In genomic region chr13:99941911-99942310, GRCh38 we compare ENCODE assay signal across 32 cellular contexts. TPM values are rescaled to one million over a fixed set of nuclear protein-coding genes. Genes with fewer than 3 reads are reported as not detected.
"Had no signal": no experiment of that assay in that cellular context is flagged by ENCODE, and none has a peak within 500 bp of the region (broad histone marks: within the 10 kb centered on the region; RNA-seq: fewer than 3 reads in every experiment).

No MANE protein-coding gene starts in this region.

- H3K4me3 Mint-ChIP-seq: activated CD4-positive, alpha-beta memory T cell treated with anti-CD3 and anti-CD28 coated beads, Interleukin-2, amount 10 ng/mL, durations not matched to agents 7 days and 5 days; activated CD4-positive, alpha-beta T cell treated with anti-CD3 and anti-CD28 coated beads, Interleukin-2, amount 10 ng/mL, durations not matched to agents 7 days and 5 days; activated naive CD4-positive, alpha-beta T cell treated with anti-CD3 and anti-CD28 coated beads for 36 hours; activated naive CD4-positive, alpha-beta T cell treated with anti-CD3 and anti-CD28 coated beads, Interleukin-2, amount 50 U/mL, for 24 hours; activated naive CD8-positive, alpha-beta T cell treated with anti-CD3 and anti-CD28 coated beads for 36 hours; activated T-cell treated with anti-CD3 and anti-CD28 coated beads, Interleukin-2, amount 50 U/mL, for 24 hours; activated T-cell treated with anti-CD3 and anti-CD28 coated beads, Interleukin-2, amount 50 U/mL, for 72 hours; endodermal cell; T-helper 17 cell; T-helper 2 cell treated with Interferon-gamma antibody and Interleukin-4, amounts not matched to agents 5 μg/mL and 100 μg/mL, for 36 hours had no signal

- H3K4me3 ChIP-seq: ascending aorta, breast epithelium, cardiac muscle cell, colonic mucosa, dorsolateral prefrontal cortex, esophagus muscularis mucosa, gastroesophageal sphincter had no signal

- H3K9me3 ChIP-seq: ascending aorta, breast epithelium, colonic mucosa, esophagus muscularis mucosa, gastroesophageal sphincter had no signal

- H3K27ac ChIP-seq: ascending aorta, breast epithelium, cardiac muscle cell, colonic mucosa, esophagus muscularis mucosa, gastroesophageal sphincter had no signal

- DNase-seq: activated CD4-positive, alpha-beta memory T cell treated with anti-CD3 and anti-CD28 coated beads, Interleukin-2, amount 10 ng/mL, durations not matched to agents 7 days and 5 days; activated CD4-positive, alpha-beta T cell treated with anti-CD3 and anti-CD28 coated beads for 1 hour; activated CD4-positive, alpha-beta T cell treated with anti-CD3 and anti-CD28 coated beads for 4 hours; activated CD4-positive, alpha-beta T cell treated with anti-CD3 and anti-CD28 coated beads, Interleukin-2, amount 10 ng/mL, durations not matched to agents 7 days and 5 days; activated CD4-positive, alpha-beta T cell treated with anti-CD3 and anti-CD28 coated beads, Interleukin-2, amount 50 U/mL, for 4 hours; activated CD8-positive, alpha-beta memory T cell treated with anti-CD3 and anti-CD28 coated beads, Interleukin-2, amount 50 U/mL, for 48 hours; activated naive CD4-positive, alpha-beta T cell treated with anti-CD3 and anti-CD28 coated beads for 36 hours; activated naive CD8-positive, alpha-beta T cell treated with anti-CD3 and anti-CD28 coated beads for 36 hours; activated T-cell treated with anti-CD3 and anti-CD28 coated beads for 4 hours; activated T-cell treated with anti-CD3 and anti-CD28 coated beads, Interleukin-2, amount 50 U/mL, for 24 hours; activated T-cell treated with anti-CD3 and anti-CD28 coated beads, Interleukin-2, amount 50 U/mL, for 72 hours; central memory CD4-positive, alpha-beta T cell; cerebellar nuclear complex; colonic mucosa; dorsolateral prefrontal cortex; effector memory CD4-positive, alpha-beta T cell; endodermal cell; erythroblast; foreskin melanocyte; T-helper 1 cell; T-helper 17 cell had no signal

- H3K4me1 ChIP-seq: ascending aorta, breast epithelium, colonic mucosa, esophagus muscularis mucosa, gastroesophageal sphincter had no signal

- H3K9me3 Mint-ChIP-seq: activated CD4-positive, alpha-beta memory T cell treated with anti-CD3 and anti-CD28 coated beads, Interleukin-2, amount 10 ng/mL, durations not matched to agents 7 days and 5 days; activated CD4-positive, alpha-beta T cell treated with anti-CD3 and anti-CD28 coated beads, Interleukin-2, amount 10 ng/mL, durations not matched to agents 7 days and 5 days; activated naive CD4-positive, alpha-beta T cell treated with anti-CD3 and anti-CD28 coated beads for 36 hours; activated naive CD4-positive, alpha-beta T cell treated with anti-CD3 and anti-CD28 coated beads, Interleukin-2, amount 50 U/mL, for 24 hours; activated naive CD8-positive, alpha-beta T cell treated with anti-CD3 and anti-CD28 coated beads for 36 hours; activated T-cell treated with anti-CD3 and anti-CD28 coated beads, Interleukin-2, amount 50 U/mL, for 24 hours; activated T-cell treated with anti-CD3 and anti-CD28 coated beads, Interleukin-2, amount 50 U/mL, for 72 hours; endodermal cell; T-helper 2 cell treated with Interferon-gamma antibody and Interleukin-4, amounts not matched to agents 5 μg/mL and 100 μg/mL, for 36 hours had no signal

- H3K36me3 ChIP-seq: ascending aorta, breast epithelium, cardiac muscle cell, colonic mucosa, esophagus muscularis mucosa, gastroesophageal sphincter had no signal

- H3K27ac Mint-ChIP-seq: activated CD4-positive, alpha-beta memory T cell treated with anti-CD3 and anti-CD28 coated beads, Interleukin-2, amount 10 ng/mL, durations not matched to agents 7 days and 5 days; activated CD4-positive, alpha-beta T cell treated with anti-CD3 and anti-CD28 coated beads, Interleukin-2, amount 10 ng/mL, durations not matched to agents 7 days and 5 days; activated naive CD4-positive, alpha-beta T cell treated with anti-CD3 and anti-CD28 coated beads, Interleukin-2, amount 50 U/mL, for 24 hours; activated naive CD8-positive, alpha-beta T cell treated with anti-CD3 and anti-CD28 coated beads for 36 hours; activated T-cell treated with anti-CD3 and anti-CD28 coated beads, Interleukin-2, amount 50 U/mL, for 24 hours; activated T-cell treated with anti-CD3 and anti-CD28 coated beads, Interleukin-2, amount 50 U/mL, for 72 hours; endodermal cell; T-helper 17 cell; T-helper 2 cell treated with Interferon-gamma antibody and Interleukin-4, amounts not matched to agents 5 μg/mL and 100 μg/mL, for 36 hours had no signal

- H3K27me3 ChIP-seq: ascending aorta, cardiac muscle cell, colonic mucosa had no signal

- ATAC-seq: activated T-cell treated with anti-CD3 and anti-CD28 coated beads, Interleukin-2, amount 50 U/mL, for 72 hours; gastroesophageal sphincter; T-helper 17 cell had no signal

- H3K4me1 Mint-ChIP-seq: activated CD4-positive, alpha-beta memory T cell treated with anti-CD3 and anti-CD28 coated beads, Interleukin-2, amount 10 ng/mL, durations not matched to agents 7 days and 5 days; activated CD4-positive, alpha-beta T cell treated with anti-CD3 and anti-CD28 coated beads, Interleukin-2, amount 10 ng/mL, durations not matched to agents 7 days and 5 days; activated naive CD4-positive, alpha-beta T cell treated with anti-CD3 and anti-CD28 coated beads, Interleukin-2, amount 50 U/mL, for 24 hours; activated naive CD8-positive, alpha-beta T cell treated with anti-CD3 and anti-CD28 coated beads for 36 hours had no signal

- H3K36me3 Mint-ChIP-seq: activated naive CD4-positive, alpha-beta T cell treated with anti-CD3 and anti-CD28 coated beads, Interleukin-2, amount 50 U/mL, for 24 hours; activated naive CD8-positive, alpha-beta T cell treated with anti-CD3 and anti-CD28 coated beads for 36 hours; brain had no signal

RNA-seq across cellular contexts. Expression of gene ZIC5, which starts 29.7 kb away (rescaled TPM):
- total RNA-seq: activated CD4-positive, alpha-beta memory T cell treated with anti-CD3 and anti-CD28 coated beads, Interleukin-2, amount 10 ng/mL, durations not matched to agents 7 days and 5 days; activated CD4-positive, alpha-beta T cell treated with anti-CD3 and anti-CD28 coated beads, Interleukin-2, amount 10 ng/mL, durations not matched to agents 7 days and 5 days; activated naive CD4-positive, alpha-beta T cell treated with anti-CD3 and anti-CD28 coated beads for 36 hours; activated naive CD8-positive, alpha-beta T cell treated with anti-CD3 and anti-CD28 coated beads for 36 hours; activated T-cell treated with anti-CD3 and anti-CD28 coated beads, Interleukin-2, amount 50 U/mL, for 72 hours; ascending aorta; breast epithelium; esophagus muscularis mucosa; fibroblast of lung; fibroblast of villous mesenchyme; gastroesophageal sphincter; glomerular endothelial cell; T-helper 17 cell had no signal
- polyA plus RNA-seq: fibroblast of lung had no signal

RNA-seq across cellular contexts. Expression of gene ZIC2, which starts 39.7 kb away (rescaled TPM):
- total RNA-seq: activated CD4-positive, alpha-beta T cell treated with anti-CD3 and anti-CD28 coated beads, Interleukin-2, amount 10 ng/mL, durations not matched to agents 7 days and 5 days; activated naive CD4-positive, alpha-beta T cell treated with anti-CD3 and anti-CD28 coated beads for 36 hours; activated naive CD8-positive, alpha-beta T cell treated with anti-CD3 and anti-CD28 coated beads for 36 hours; ascending aorta; esophagus muscularis mucosa; fibroblast of lung; fibroblast of villous mesenchyme; gastroesophageal sphincter; glomerular endothelial cell; T-helper 17 cell had no signal
- polyA plus RNA-seq: fibroblast of lung had no signal
